31 cellular contexts compared by ENCODE assay signal in the genomic region with DNA sequence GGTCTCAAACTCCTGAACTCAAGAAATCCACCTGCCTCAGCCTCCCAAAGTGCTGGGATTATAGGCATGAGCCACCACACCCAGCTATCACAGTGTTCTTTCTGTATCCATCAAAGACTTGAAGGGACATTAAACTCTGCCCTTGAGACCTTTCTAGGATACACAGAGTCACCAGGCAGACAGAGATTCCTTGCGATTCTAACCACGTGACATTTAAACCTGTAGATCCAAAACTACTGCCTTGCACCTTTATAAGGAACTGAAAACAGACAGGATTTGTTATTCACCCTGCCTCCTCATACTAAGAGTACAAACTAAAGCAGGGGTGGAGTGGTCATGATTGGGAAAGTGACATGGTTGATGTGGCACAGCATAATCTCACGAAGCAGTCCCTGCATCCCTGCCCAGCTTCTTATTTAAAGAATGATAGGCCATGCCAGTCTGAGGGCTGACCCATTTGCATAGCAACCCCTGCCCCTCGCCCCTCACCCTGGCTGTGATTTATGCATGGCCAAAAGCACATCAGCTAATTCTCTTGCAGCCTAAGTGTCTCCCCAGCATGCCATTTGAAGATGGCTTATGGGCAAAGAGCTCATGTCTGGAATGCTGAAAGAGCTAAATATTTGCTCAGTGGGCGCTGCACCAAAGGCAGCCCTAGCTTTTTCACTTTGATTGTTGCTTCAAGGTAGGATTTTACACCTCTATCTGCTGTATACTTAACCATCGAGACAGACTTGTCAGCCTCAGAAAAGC. TPM values are rescaled to one million over a fixed set of nuclear protein-coding genes. Genes with fewer than 3 reads are reported as not detected.
"Had no signal": no experiment of that assay in that cellular context is flagged by ENCODE, and none has a peak within 500 bp of the region (broad histone marks: within the 10 kb centered on the region; RNA-seq: fewer than 3 reads in every experiment).

No MANE protein-coding gene starts in this region.

- H3K4me3 ChIP-seq: breast epithelium, heart left ventricle, mucosa of descending colon, ovary, prostate gland, right atrium auricular region, skin epidermis, testis had no signal

- H3K4me3 Mint-ChIP-seq: activated B cell treated with CpG ODN at 0.5 μM for 24 hours; activated CD4-positive, alpha-beta T cell treated with anti-CD3 and anti-CD28 coated beads for 36 hours; activated naive CD8-positive, alpha-beta T cell treated with anti-CD3 and anti-CD28 coated beads for 36 hours; activated T-cell treated with anti-CD3 and anti-CD28 coated beads, Interleukin-2, amount 50 U/mL, for 4 hours; central memory CD8-positive, alpha-beta T cell; naive thymus-derived CD4-positive, alpha-beta T cell; type B pancreatic cell had no signal

- H3K36me3 ChIP-seq: breast epithelium, heart left ventricle, ovary, prostate gland, right atrium auricular region had no signal

- DNase-seq: activated B cell treated with CpG ODN at 0.5 μM for 24 hours; activated CD4-positive, alpha-beta T cell treated with anti-CD3 and anti-CD28 coated beads for 36 hours; activated CD4-positive, alpha-beta T cell treated with anti-CD3 and anti-CD28 coated beads, Interleukin-2, amount 50 U/mL, for 48 hours; activated CD8-positive, alpha-beta memory T cell treated with anti-CD3 and anti-CD28 coated beads, Interleukin-2, amount 50 U/mL, for 48 hours; activated naive CD4-positive, alpha-beta T cell; activated naive CD8-positive, alpha-beta T cell treated with anti-CD3 and anti-CD28 coated beads for 36 hours; activated T-cell treated with anti-CD3 and anti-CD28 coated beads, Interleukin-2, amount 50 U/mL, for 4 hours; amniotic stem cell; effector memory CD4-positive, alpha-beta T cell; left colon; mucosa of descending colon; naive thymus-derived CD4-positive, alpha-beta T cell; stimulated activated naive CD4-positive, alpha-beta T cell; T-helper 1 cell; testis had no signal

- H3K4me1 ChIP-seq: breast epithelium, heart left ventricle, prostate gland, right atrium auricular region, testis had no signal

- H3K36me3 Mint-ChIP-seq: activated naive CD8-positive, alpha-beta T cell treated with anti-CD3 and anti-CD28 coated beads for 36 hours; type B pancreatic cell had no signal

- H3K4me1 Mint-ChIP-seq: activated B cell treated with CpG ODN at 0.5 μM for 24 hours; activated CD4-positive, alpha-beta T cell treated with anti-CD3 and anti-CD28 coated beads for 36 hours; activated naive CD8-positive, alpha-beta T cell treated with anti-CD3 and anti-CD28 coated beads for 36 hours; central memory CD8-positive, alpha-beta T cell; naive thymus-derived CD4-positive, alpha-beta T cell had no signal

- H3K27ac ChIP-seq: breast epithelium, heart left ventricle, ovary, prostate gland, right atrium auricular region, skin epidermis, testis had no signal

- H3K27me3 Mint-ChIP-seq: type B pancreatic cell had no signal

- H3K9me3 ChIP-seq: mucosa of descending colon, ovary, prostate gland, right atrium auricular region, testis had no signal

- ATAC-seq: activated CD4-positive, alpha-beta T cell treated with anti-CD3 and anti-CD28 coated beads for 36 hours; activated T-cell treated with anti-CD3 and anti-CD28 coated beads, Interleukin-2, amount 50 U/mL, for 4 hours; esophagus mucosa; left colon; mucosa of descending colon; naive thymus-derived CD4-positive, alpha-beta T cell had no signal

- H3K9me3 Mint-ChIP-seq: activated naive CD8-positive, alpha-beta T cell treated with anti-CD3 and anti-CD28 coated beads for 36 hours; activated T-cell treated with anti-CD3 and anti-CD28 coated beads, Interleukin-2, amount 50 U/mL, for 4 hours; activated T-helper 2 cell treated with anti-CD3 and anti-CD28 coated beads, Interferon-gamma antibody, Interleukin-2, Interleukin-4, amounts not matched to agents 10 μg/mL and 5 μg/mL and 100 μg/mL, durations not matched to agents 14 hours and 24 hours and 36 hours; central memory CD8-positive, alpha-beta T cell had no signal

- H3K27me3 ChIP-seq: breast epithelium, heart left ventricle, ovary, right atrium auricular region, testis had no signal

- FAIRE-seq: colon, endothelial cell of umbilical vein, keratinocyte, TTC549 had no signal

- H3K27ac Mint-ChIP-seq: activated B cell treated with CpG ODN at 0.5 μM for 24 hours; activated CD4-positive, alpha-beta T cell treated with anti-CD3 and anti-CD28 coated beads for 36 hours; activated naive CD8-positive, alpha-beta T cell treated with anti-CD3 and anti-CD28 coated beads for 36 hours; activated T-helper 2 cell treated with anti-CD3 and anti-CD28 coated beads, Interferon-gamma antibody, Interleukin-2, Interleukin-4, amounts not matched to agents 10 μg/mL and 5 μg/mL and 100 μg/mL, durations not matched to agents 14 hours and 24 hours and 36 hours; naive thymus-derived CD4-positive, alpha-beta T cell; type B pancreatic cell had no signal

RNA-seq across cellular contexts. Expression of a gene that starts 43.2 kb away (rescaled TPM):
- total RNA-seq: activated B cell treated with CpG ODN at 0.5 μM for 24 hours; activated CD4-positive, alpha-beta T cell treated with anti-CD3 and anti-CD28 coated beads for 36 hours; activated CD8-positive, alpha-beta memory T cell treated with anti-CD3 and anti-CD28 coated beads for 36 hours; activated naive CD8-positive, alpha-beta T cell treated with anti-CD3 and anti-CD28 coated beads for 36 hours; activated T-cell treated with anti-CD3 and anti-CD28 coated beads, Interleukin-2, amount 50 U/mL, for 4 hours; activated T-helper 2 cell treated with anti-CD3 and anti-CD28 coated beads, Interferon-gamma antibody, Interleukin-2, Interleukin-4, amounts not matched to agents 10 μg/mL and 5 μg/mL and 100 μg/mL, durations not matched to agents 14 hours and 24 hours and 36 hours; dermis microvascular lymphatic vessel endothelial cell; endothelial cell of umbilical vein; naive thymus-derived CD4-positive, alpha-beta T cell had no signal
- polyA plus RNA-seq: endothelial cell of umbilical vein; keratinocyte; naive thymus-derived CD4-positive, alpha-beta T cell; ovary had no signal
